Comparison of ENCODE assay signal across 7 cellular contexts in the genomic region with DNA sequence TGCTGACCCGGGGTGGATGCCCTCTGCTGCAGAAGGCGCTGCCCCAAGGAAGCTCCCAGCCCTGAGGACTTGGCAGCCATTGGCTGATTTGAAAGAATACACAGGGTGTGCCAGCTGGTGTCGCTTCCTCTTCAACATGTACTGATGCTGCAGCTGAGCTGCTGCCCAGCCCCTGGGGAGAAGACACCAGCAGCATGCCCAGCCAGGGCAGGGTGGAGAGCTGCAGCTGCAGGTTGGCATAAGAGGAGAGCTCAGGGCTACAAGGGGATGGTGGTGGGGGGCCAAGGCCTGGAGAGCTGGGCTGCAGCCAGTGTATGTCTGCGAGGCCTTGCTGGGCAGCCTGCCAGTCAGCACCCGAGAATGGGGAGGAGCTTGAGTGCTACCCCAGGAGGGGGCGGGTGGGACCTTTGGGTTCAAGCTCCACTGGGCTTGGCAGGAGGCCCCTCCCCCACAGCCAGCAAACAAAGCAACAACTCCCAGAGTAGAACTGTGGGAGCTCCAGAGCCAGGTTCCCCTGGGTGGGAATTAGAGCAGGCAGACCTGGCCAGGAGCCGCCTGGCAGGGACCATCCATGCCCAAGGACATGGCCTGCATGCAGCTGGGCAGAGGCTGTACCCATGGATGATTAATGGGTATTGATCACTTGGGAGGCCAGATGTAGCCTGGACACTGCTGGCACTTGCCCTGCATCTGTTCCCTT. TPM values are rescaled to one million over a fixed set of nuclear protein-coding genes. Genes with fewer than 3 reads are reported as not detected.
DNase-seq lines count a peak whose midpoint lies in the region; ATAC-seq and TF ChIP-seq lines count a peak whose summit lies in the region.

No MANE protein-coding gene starts in this region.

- H3K36me3 ChIP-seq in naive thymus-derived CD4-positive, alpha-beta T cell (ENCODE audit: control insufficient read depth in 2 of 3, insufficient read depth in 3 of 3, low read length in 3 of 3) = no peaks in the 10 kb centered on the region

- no peaks in the 10 kb centered on the region for H3K9me3 Mint-ChIP-seq in naive thymus-derived CD4-positive, alpha-beta T cell

- H3K27ac Mint-ChIP-seq in naive thymus-derived CD4-positive, alpha-beta T cell = peak overlapping the region; percentile 75 to 95 (median 85)

- peak; percentile 80 for ATAC-seq in GM18511 (IDR thresholded peaks at IDR 0.05; ENCODE audit: unreplicated experiment)
- peak; percentile 71 for ATAC-seq in HG02759 (IDR thresholded peaks at IDR 0.05; ENCODE audit: unreplicated experiment)
- ATAC-seq in naive thymus-derived CD4-positive, alpha-beta T cell = peak; percentile 83

- H3K9me3 ChIP-seq in naive thymus-derived CD4-positive, alpha-beta T cell (ENCODE audit: control insufficient read depth in 2 of 3, low read length in 3 of 3) = no peaks in the 10 kb centered on the region

- TF ChIP-seq CTCF in VCaP (conservative IDR thresholded peaks at IDR 0.05) = no peak

- peaks cover 7 to 21% of the 10 kb centered on the region in 2 donors for H3K4me1 ChIP-seq in naive thymus-derived CD4-positive, alpha-beta T cell (ENCODE audit: control insufficient read depth in 2 of 2, insufficient read depth in 2 of 2, low read length in 2 of 2)

- intact Hi-C loops in naive thymus-derived CD4-positive, alpha-beta T cell (cut with micrococcal nuclease) = loop anchor here in 1 of 2 donors (1.0 to 2.0 kb wide), 3 partner anchors 9 to 73 kb away; partner anchors contain the start of genes NGRN and SEMA4B

- no peaks in the 10 kb centered on the region for H3K27me3 Mint-ChIP-seq in naive thymus-derived CD4-positive, alpha-beta T cell

- POLR2A ChIA-PET in naive thymus-derived CD4-positive, alpha-beta T cell (lab: Charles Lee) = interaction anchor here (1.0 to 4.2 kb wide), 4 partner anchors 9 to 522 kb away, joined by 3 to 32 read pairs (median 18); partner anchors contain the start of genes CIB1, GDPGP1 and SEMA4B

- H3K4me3 ChIP-seq in naive thymus-derived CD4-positive, alpha-beta T cell (ENCODE audit: low read length) = no peak overlapping the region

- H3K27ac ChIP-seq in VCaP (peak overlapping the region; percentile 70), epithelial cell of prostate (peak overlapping the region; percentile 87)
- H3K27ac ChIP-seq in naive thymus-derived CD4-positive, alpha-beta T cell (ENCODE audit: low read depth, low read length) = peak overlapping the region; percentile 9

- H3K4me1 Mint-ChIP-seq in naive thymus-derived CD4-positive, alpha-beta T cell = peaks cover 22 to 54% (median 31%) of the 10 kb centered on the region in 7 donors

- peak; percentile 88 to 92 for DNase-seq in NCI-H187 (lab: John Stamatoyannopoulos, UW)
- DNase-seq in epithelial cell of prostate (ENCODE audit: low read depth, low spot score) = no peak
- DNase-seq in naive thymus-derived CD4-positive, alpha-beta T cell = peak; percentile 17 to 56 (median 53)
- DNase-seq in AML-193 (lab: John Stamatoyannopoulos, UW) = no peak

- peak overlapping the region; percentile 78 to 88 (median 82) for H3K4me3 Mint-ChIP-seq in naive thymus-derived CD4-positive, alpha-beta T cell

- H3K36me3 Mint-ChIP-seq in naive thymus-derived CD4-positive, alpha-beta T cell = peaks cover 0 to 15% (median 0%) of the 10 kb centered on the region in 5 donors

- CTCF ChIA-PET in naive thymus-derived CD4-positive, alpha-beta T cell (lab: Charles Lee) = interaction anchor here (0.6 to 2.3 kb wide), 9 partner anchors 8 to 550 kb away, joined by 3 to 10 read pairs (median 4); no protein-coding TSS in a partner anchor

- no peaks in the 10 kb centered on the region for H3K27me3 ChIP-seq in naive thymus-derived CD4-positive, alpha-beta T cell (ENCODE audit: control insufficient read depth in 2 of 2, insufficient read depth in 2 of 2, low read length in 2 of 2)

RNA-seq across cellular contexts. Expression of gene SEMA4B, which starts 9.2 kb away (rescaled TPM):
- total RNA-seq in naive thymus-derived CD4-positive, alpha-beta T cell = 10 to 100 TPM; 15.9 to 31.0 (median 20.7) TPM
- 10 to 100 TPM in 1 of 2 donors, 1 to 10 TPM in 1; 5.6 to 11.0 TPM for polyA plus RNA-seq in naive thymus-derived CD4-positive, alpha-beta T cell

RNA-seq across cellular contexts. Expression of gene CIB1, which starts 41.8 kb away (rescaled TPM):
- 100 to 1,000 TPM in 3 of 5 experiments, 10 to 100 TPM in 2; 76.8 to 149 (median 127) TPM for total RNA-seq in naive thymus-derived CD4-positive, alpha-beta T cell
- polyA plus RNA-seq in naive thymus-derived CD4-positive, alpha-beta T cell = 100 to 1,000 TPM; 224 to 229 TPM

RNA-seq across cellular contexts. Expression of gene GDPGP1, which starts 42.1 kb away (rescaled TPM):
- total RNA-seq in naive thymus-derived CD4-positive, alpha-beta T cell = 10 to 100 TPM in 4 of 5 experiments, 1 to 10 TPM in 1; 7.3 to 16.3 (median 14.9) TPM
- 1 to 10 TPM in 1 of 2 donors, under 1 TPM in 1; 0.61 to 1.2 TPM for polyA plus RNA-seq in naive thymus-derived CD4-positive, alpha-beta T cell

RNA-seq across cellular contexts. Expression of gene TTLL13, which starts 57.4 kb away (rescaled TPM):
- total RNA-seq in naive thymus-derived CD4-positive, alpha-beta T cell = 1 to 10 TPM in 1 of 5 experiments, under 1 TPM in 3, not detected in 1; 0.40 to 1.8 (median 0.63) TPM
- polyA plus RNA-seq in naive thymus-derived CD4-positive, alpha-beta T cell = not detected

Comparison
In these comparisons a context has a peak if more than half of its experiments do, and no peak if none do; other contexts are left out.
1. DNase-seq: peak in NCI-H187 (2 of 2) and naive thymus-derived CD4-positive, alpha-beta T cell (9 of 9); none in epithelial cell of prostate (single experiment) and AML-193 (0 of 2).
2. H3K27ac ChIP-seq: peak in every context shown above with its lines; median percentile 87 in epithelial cell of prostate; 70 in VCaP; 9 in naive thymus-derived CD4-positive, alpha-beta T cell.
3. Peak in every context shown above with its lines, with median percentiles within 50 percentile points of each other: ATAC-seq.